In the genomic region with DNA sequence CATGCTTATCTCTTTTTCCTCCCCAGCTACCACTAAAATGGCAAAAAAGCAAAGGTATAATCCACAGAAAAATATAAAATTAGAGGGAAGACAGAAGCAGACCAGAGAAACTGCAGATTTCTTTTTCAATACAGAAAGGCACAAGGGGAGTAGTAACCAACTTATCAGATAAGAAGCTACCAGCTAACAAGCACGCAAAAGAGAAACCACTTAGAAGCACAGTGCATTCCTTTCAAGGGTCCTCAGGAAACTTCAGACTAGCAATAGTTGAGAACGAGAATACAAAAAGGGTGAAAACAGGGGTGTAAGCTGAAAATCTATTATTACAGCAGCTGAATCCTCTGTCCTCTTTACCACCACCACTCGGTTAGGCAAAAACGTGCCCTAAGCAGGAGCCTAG, we compare ENCODE assay signal across 37 cellular contexts. TPM values are rescaled to one million over a fixed set of nuclear protein-coding genes. Genes with fewer than 3 reads are reported as not detected.
"Had no signal": no experiment of that assay in that cellular context is flagged by ENCODE, and none has a peak within 500 bp of the region (broad histone marks: within the 10 kb centered on the region; RNA-seq: fewer than 3 reads in every experiment).

No MANE protein-coding gene starts in this region.

- H3K4me1 ChIP-seq: colonic mucosa, gastrocnemius medialis, lower lobe of right lung, psoas muscle, sigmoid colon, stomach, thyroid gland, vagina had no signal

- H3K27ac ChIP-seq: colonic mucosa, epithelial cell of prostate, gastrocnemius medialis, lower lobe of right lung, ovary, psoas muscle, sigmoid colon, stomach, thyroid gland, vagina had no signal

- H3K27ac Mint-ChIP-seq: dendritic cell treated with granulocyte-macrophage colony-stimulating factor and Interleukin-4, amounts not matched to agents 40 ng/mL and 50 ng/mL, for 4 days; endodermal cell; memory B cell; naive thymus-derived CD4-positive, alpha-beta T cell; nephron progenitor cell; stimulated activated effector memory CD8-positive, alpha-beta T cell treated with anti-CD3 and anti-CD28 coated beads, Interleukin-12 subunit alpha, Interleukin-12 subunit beta, amount 100 ng/mL, for 72 hours had no signal

- FAIRE-seq: kidney had no signal

- H3K36me3 ChIP-seq: colonic mucosa, gastrocnemius medialis, lower lobe of right lung, ovary, sigmoid colon, stomach, thyroid gland, vagina had no signal

- ATAC-seq: esophagus mucosa; gastrocnemius medialis; left ventricle myocardium superior; lower lobe of right lung; naive thymus-derived CD4-positive, alpha-beta T cell; psoas muscle; right cardiac atrium; stimulated activated effector memory CD8-positive, alpha-beta T cell treated with anti-CD3 and anti-CD28 coated beads, Interleukin-12 subunit alpha, Interleukin-12 subunit beta, amount 100 ng/mL, for 72 hours had no signal

- H3K4me1 Mint-ChIP-seq: memory B cell; naive thymus-derived CD4-positive, alpha-beta T cell; nephron progenitor cell; stimulated activated effector memory CD8-positive, alpha-beta T cell treated with anti-CD3 and anti-CD28 coated beads, Interleukin-12 subunit alpha, Interleukin-12 subunit beta, amount 100 ng/mL, for 72 hours had no signal

- H3K9me3 ChIP-seq: colonic mucosa, gastrocnemius medialis, lower lobe of right lung, ovary, psoas muscle, sigmoid colon, stomach, thyroid gland, vagina had no signal

- H3K4me3 ChIP-seq: colonic mucosa, gastrocnemius medialis, lower lobe of right lung, ovary, psoas muscle, sigmoid colon, stomach, thyroid gland, vagina had no signal

- H3K27me3 ChIP-seq: colonic mucosa, gastrocnemius medialis, ovary, sigmoid colon, stomach, thyroid gland, vagina had no signal

- H3K36me3 Mint-ChIP-seq: memory B cell; naive thymus-derived CD4-positive, alpha-beta T cell; stimulated activated effector memory CD8-positive, alpha-beta T cell treated with anti-CD3 and anti-CD28 coated beads, Interleukin-12 subunit alpha, Interleukin-12 subunit beta, amount 100 ng/mL, for 72 hours had no signal

- H3K27me3 Mint-ChIP-seq: dendritic cell treated with granulocyte-macrophage colony-stimulating factor and Interleukin-4, amounts not matched to agents 40 ng/mL and 50 ng/mL, for 4 days had no signal

- DNase-seq: colonic mucosa; effector CD8-positive, alpha-beta T cell; endodermal cell; foreskin fibroblast; gastrocnemius medialis; head of caudate nucleus; kidney; left ventricle myocardium superior; lower lobe of right lung; midbrain; naive thymus-derived CD4-positive, alpha-beta T cell; nephron progenitor cell; occipital lobe; ovary; posterior cingulate gyrus; psoas muscle; right cardiac atrium; sigmoid colon; stimulated activated CD4-positive, alpha-beta T cell treated with anti-CD3 and anti-CD28 coated beads, Interleukin-2, amount 100 ng/mL, for 24 hours; stimulated activated CD4-positive, alpha-beta T cell treated with anti-CD3 and anti-CD28 coated beads, Interleukin-4, amount 100 ng/mL, for 24 hours; stimulated activated naive CD4-positive, alpha-beta T cell treated with Interleukin-2 at 50 U/mL for 16 hours; stomach; thyroid gland; trophoblast cell had no signal

- H3K4me3 Mint-ChIP-seq: dendritic cell treated with granulocyte-macrophage colony-stimulating factor and Interleukin-4, amounts not matched to agents 40 ng/mL and 50 ng/mL, for 4 days; endodermal cell; memory B cell; naive thymus-derived CD4-positive, alpha-beta T cell; nephron progenitor cell; stimulated activated effector memory CD8-positive, alpha-beta T cell treated with anti-CD3 and anti-CD28 coated beads, Interleukin-12 subunit alpha, Interleukin-12 subunit beta, amount 100 ng/mL, for 72 hours had no signal

- H3K9me3 Mint-ChIP-seq: dendritic cell treated with granulocyte-macrophage colony-stimulating factor and Interleukin-4, amounts not matched to agents 40 ng/mL and 50 ng/mL, for 4 days; endodermal cell; memory B cell; naive thymus-derived CD4-positive, alpha-beta T cell; nephron progenitor cell; stimulated activated effector memory CD8-positive, alpha-beta T cell treated with anti-CD3 and anti-CD28 coated beads, Interleukin-12 subunit alpha, Interleukin-12 subunit beta, amount 100 ng/mL, for 72 hours had no signal

RNA-seq across cellular contexts. Expression of gene OR2A5, which starts 9.9 kb away (rescaled TPM):
- total RNA-seq: colonic mucosa; endodermal cell; esophagus mucosa; gastrocnemius medialis; glomerular endothelial cell; kidney; left ventricle myocardium superior; lower lobe of right lung; mucosa of gallbladder; naive thymus-derived CD4-positive, alpha-beta T cell; occipital lobe; ovary; psoas muscle; renal cortical epithelial cell; right cardiac atrium; sigmoid colon; skeletal muscle tissue; stomach; subcutaneous adipose tissue; temporal lobe; thyroid gland; ureter; vagina had no signal
- polyA plus RNA-seq: naive thymus-derived CD4-positive, alpha-beta T cell; ovary; psoas muscle; right cardiac atrium; sigmoid colon; stomach had no signal

RNA-seq across cellular contexts. Expression of gene OR2A25, which starts 30.7 kb away (rescaled TPM):
- total RNA-seq: colonic mucosa; endodermal cell; esophagus mucosa; gastrocnemius medialis; glomerular endothelial cell; kidney; left ventricle myocardium superior; lower lobe of right lung; mucosa of gallbladder; naive thymus-derived CD4-positive, alpha-beta T cell; occipital lobe; ovary; psoas muscle; renal cortical epithelial cell; right cardiac atrium; sigmoid colon; skeletal muscle tissue; stomach; subcutaneous adipose tissue; temporal lobe; thyroid gland; ureter; vagina had no signal
- polyA plus RNA-seq: naive thymus-derived CD4-positive, alpha-beta T cell; ovary; psoas muscle; right cardiac atrium; sigmoid colon; stomach had no signal

RNA-seq across cellular contexts. Expression of gene OR6B1, which starts 38.8 kb away (rescaled TPM):
- total RNA-seq: colonic mucosa; endodermal cell; esophagus mucosa; gastrocnemius medialis; glomerular endothelial cell; kidney; left ventricle myocardium superior; lower lobe of right lung; mucosa of gallbladder; naive thymus-derived CD4-positive, alpha-beta T cell; occipital lobe; ovary; psoas muscle; renal cortical epithelial cell; right cardiac atrium; sigmoid colon; skeletal muscle tissue; stomach; subcutaneous adipose tissue; temporal lobe; thyroid gland; ureter; vagina had no signal
- polyA plus RNA-seq: naive thymus-derived CD4-positive, alpha-beta T cell; ovary; psoas muscle; right cardiac atrium; sigmoid colon; stomach had no signal

RNA-seq across cellular contexts. Expression of gene OR2A12, which starts 47.2 kb away (rescaled TPM):
- total RNA-seq: colonic mucosa; endodermal cell; esophagus mucosa; gastrocnemius medialis; glomerular endothelial cell; kidney; left ventricle myocardium superior; lower lobe of right lung; mucosa of gallbladder; naive thymus-derived CD4-positive, alpha-beta T cell; occipital lobe; ovary; psoas muscle; renal cortical epithelial cell; right cardiac atrium; sigmoid colon; skeletal muscle tissue; stomach; subcutaneous adipose tissue; temporal lobe; thyroid gland; ureter; vagina had no signal
- polyA plus RNA-seq: naive thymus-derived CD4-positive, alpha-beta T cell; ovary; psoas muscle; right cardiac atrium; sigmoid colon; stomach had no signal
